In the genomic region with DNA sequence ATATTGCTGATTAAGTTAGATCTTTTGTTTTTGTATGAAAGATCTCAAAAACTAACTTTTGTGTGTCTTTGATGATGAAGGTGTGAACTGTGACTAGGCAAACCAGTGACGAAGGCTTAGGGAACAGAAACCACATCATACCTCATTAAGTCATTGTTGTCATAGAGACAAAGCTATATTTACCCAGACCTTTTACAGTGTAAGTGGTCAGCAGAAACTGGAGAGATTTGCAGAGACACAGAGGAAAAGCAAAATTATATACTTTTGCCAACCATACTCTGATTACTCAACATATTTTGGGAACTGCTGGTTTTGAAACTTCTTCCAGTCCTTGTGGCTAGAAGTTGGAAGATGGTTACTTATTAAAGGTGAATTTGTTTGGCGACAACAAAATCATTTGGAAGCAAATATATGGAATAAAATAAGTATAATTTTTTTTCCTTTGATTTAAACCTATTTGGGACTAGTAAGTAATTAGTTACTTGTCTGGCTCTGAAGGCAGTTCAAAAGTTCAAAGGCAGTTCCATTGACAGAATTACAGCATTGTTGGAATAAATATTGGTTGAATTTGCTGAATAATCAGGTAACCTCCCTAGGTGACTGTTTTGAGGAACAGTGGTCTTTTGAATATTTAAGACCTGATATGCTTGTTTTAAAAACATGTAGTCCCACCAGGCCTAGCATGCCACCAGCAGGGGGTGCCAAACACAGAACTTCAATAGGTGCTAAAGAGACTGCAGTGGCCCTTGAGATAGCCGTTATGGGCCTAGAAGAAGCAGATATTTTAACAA, we compare ENCODE assay signal across 8 cellular contexts.
DNase-seq lines count a peak whose midpoint lies in the region; FAIRE-seq and TF ChIP-seq lines count a peak whose summit lies in the region.

No MANE protein-coding gene starts in this region.

- in situ Hi-C loops in astrocyte of the spinal cord (cut with HindIII; ENCODE audit: low sequenced_read_pairs): no loop called here

- FAIRE-seq in GM12892 (lab: Jason Lieb, UNC): peak; percentile 93
- peak; percentile 100 for FAIRE-seq in islet of Langerhans (lab: Jason Lieb, UNC)

- no peak for TF ChIP-seq POLR2A in GM12892 (IDR thresholded peaks at IDR 0.05; ENCODE audit: low read depth, low read length)

- peak; percentile 72 for TF ChIP-seq CTCF in astrocyte of the spinal cord (IDR thresholded peaks at IDR 0.05; ENCODE audit: low read depth, low read length)

- DNase-seq in GM12892 (ENCODE audit: insufficient read length) (no peak), HCEC 1CT (peak; percentile 44), LoVo (ENCODE audit: low spot score) (peak; percentile 36), T-helper 22 cell (ENCODE audit: low read depth) (peak; percentile 4), astrocyte of the spinal cord (ENCODE audit: low read depth, low spot score) (peak; percentile 89), occipital lobe (lab: John Stamatoyannopoulos, UW) (no peak)
- peak; percentile 63 for DNase-seq in stimulated activated CD4-positive, alpha-beta T cell treated with anti-CD3 and anti-CD28 coated beads, Interleukin-4, amount 100 ng/mL, for 24 hours

- H3K4me3 ChIP-seq in astrocyte of the spinal cord (ENCODE audit: low read depth, low read length): no peak overlapping the region

Comparison
In these comparisons a context has a peak if more than half of its experiments do, and no peak if none do; other contexts are left out.
1. DNase-seq: peak in HCEC 1CT (single experiment), LoVo (single experiment), T-helper 22 cell (single experiment), astrocyte of the spinal cord (single experiment) and stimulated activated CD4-positive, alpha-beta T cell treated with anti-CD3 and anti-CD28 coated beads, Interleukin-4, amount 100 ng/mL, for 24 hours (single experiment); none in GM12892 (single experiment) and occipital lobe (single experiment).